ENCODE assay signal across 15 cellular contexts in the genomic region with DNA sequence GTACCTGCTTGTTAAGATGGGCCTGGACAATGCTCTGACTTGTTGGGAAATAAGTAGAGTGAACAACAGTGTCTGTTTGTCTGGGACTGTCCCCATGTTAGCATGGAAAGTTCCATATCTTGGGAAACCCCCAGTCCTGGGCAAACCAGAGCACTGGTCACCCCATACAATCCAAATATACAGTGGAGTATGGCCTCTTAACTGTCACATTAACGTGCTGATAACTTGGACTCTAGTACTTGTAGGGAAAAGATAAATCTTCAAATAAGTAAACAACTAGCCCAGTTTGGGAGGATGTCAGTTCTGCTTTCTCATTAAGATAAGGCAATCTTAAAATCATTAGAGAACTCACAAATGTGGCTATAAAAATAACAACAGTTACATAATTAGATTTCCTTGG. TPM values are rescaled to one million over a fixed set of nuclear protein-coding genes. Genes with fewer than 3 reads are reported as not detected.
DNase-seq lines count a peak whose midpoint lies in the region; ATAC-seq and TF ChIP-seq lines count a peak whose summit lies in the region.
"Had no signal": no experiment of that assay in that cellular context is flagged by ENCODE, and none has a peak within 500 bp of the region (broad histone marks: within the 10 kb centered on the region; RNA-seq: fewer than 3 reads in every experiment).

No MANE protein-coding gene starts in this region.

- H3K36me3 ChIP-seq in MM.1S (replicated peaks; ENCODE audit: insufficient read depth, low read length) (no peaks in the 10 kb centered on the region), prostate gland (no peaks in the 10 kb centered on the region)

- H3K9ac ChIP-seq in MM.1S (ENCODE audit: low read length), result no peak overlapping the region

- no peaks in the 10 kb centered on the region for H3K9me2 ChIP-seq in MM.1S (replicated peaks; ENCODE audit: insufficient read depth, low read length)

- H3K9me3 ChIP-seq in MM.1S (replicated peaks; ENCODE audit: insufficient read depth, low read length), result no peaks in the 10 kb centered on the region
- no peaks in the 10 kb centered on the region for H3K9me3 ChIP-seq in prostate gland
- H3K9me3 ChIP-seq: body of pancreas, Caco-2 had no signal

- H3K4me3 ChIP-seq in MM.1S (ENCODE audit: low read length) (no peak overlapping the region), prostate gland (no peak overlapping the region)
- H3K4me3 ChIP-seq: body of pancreas, GM23338 had no signal

- peak overlapping the region; percentile 51 for H3K4me2 ChIP-seq in MM.1S (ENCODE audit: low read depth, low read length)
- H3K4me2 ChIP-seq: GM23338 had no signal

- H3K79me2 ChIP-seq in MM.1S (ENCODE audit: low read length), result no peaks in the 10 kb centered on the region

- peak overlapping the region; percentile 73 for H3K4me3 Mint-ChIP-seq in T-helper 2 cell treated with Interferon-gamma antibody and Interleukin-4, amounts not matched to agents 5 μg/mL and 100 μg/mL, for 36 hours
- H3K4me3 Mint-ChIP-seq in activated T-helper 17 cell treated with anti-CD3 and anti-CD28 coated beads, Interleukin-2, amount 50 U/mL, for 72 hours, result peak overlapping the region; percentile 75
- H3K4me3 Mint-ChIP-seq in natural killer cell treated with Interleukin-12 subunit alpha and Interleukin-12 subunit beta and Interleukin-15 and Interleukin-18, amount 100 ng/mL, for 72 hours, result peak overlapping the region; percentile 84
- H3K4me3 Mint-ChIP-seq: GM23338 had no signal

- peak overlapping the region; percentile 40; the same call in 1 of the 2 replicates for H2AFZ ChIP-seq in MM.1S (ENCODE audit: low read length)
- H2AFZ ChIP-seq: GM23338 had no signal

- intact Hi-C loops in prostate gland (cut with DNase I), result no loop called here

- peaks cover 8% of the 10 kb centered on the region for H3K36me3 Mint-ChIP-seq in T-helper 2 cell treated with Interferon-gamma antibody and Interleukin-4, amounts not matched to agents 5 μg/mL and 100 μg/mL, for 36 hours (ENCODE audit: low read depth)
- no peaks in the 10 kb centered on the region for H3K36me3 Mint-ChIP-seq in activated T-helper 17 cell treated with anti-CD3 and anti-CD28 coated beads, Interleukin-2, amount 50 U/mL, for 72 hours (ENCODE audit: low read depth)
- H3K36me3 Mint-ChIP-seq in natural killer cell treated with Interleukin-12 subunit alpha and Interleukin-12 subunit beta and Interleukin-15 and Interleukin-18, amount 100 ng/mL, for 72 hours, result no peaks in the 10 kb centered on the region

- H3K4me1 ChIP-seq in MM.1S (ENCODE audit: low read length) (peaks cover 40% of the 10 kb centered on the region), prostate gland (replicated peaks) (peaks cover 4% of the 10 kb centered on the region)
- H3K4me1 ChIP-seq: Caco-2 had no signal

- H3K27ac ChIP-seq in MM.1S (ENCODE audit: low read length) (0 out of 2 replicates have a peak overlapping the region, but pooled peaks have one; percentile 9), prostate gland (no peak overlapping the region)
- H3K27ac ChIP-seq: body of pancreas had no signal

- TF ChIP-seq CTCF in MM.1S (IDR thresholded peaks at IDR 0.05; ENCODE audit: low read length), result no peak
- no peak for TF ChIP-seq CTCF in prostate gland (IDR thresholded peaks at IDR 0.05)

- H3F3A ChIP-seq in MM.1S (ENCODE audit: insufficient read depth, low read length), result peaks cover 13% of the 10 kb centered on the region

- no peaks in the 10 kb centered on the region for H4K20me1 ChIP-seq in MM.1S (ENCODE audit: insufficient read depth, low read length)

- WGBS in prostate gland, result 7% methylated on average over 1 of the region's 1 CpG

- peak; percentile 66 for ATAC-seq in activated T-helper 17 cell treated with anti-CD3 and anti-CD28 coated beads, Interleukin-2, amount 50 U/mL, for 72 hours (replicated peaks)
- peak; percentile 34 to 75 for ATAC-seq in natural killer cell treated with Interleukin-12 subunit alpha and Interleukin-12 subunit beta and Interleukin-15 and Interleukin-18, amount 100 ng/mL, for 72 hours
- ATAC-seq in HG03521 (IDR thresholded peaks at IDR 0.05; ENCODE audit: unreplicated experiment), result no peak
- ATAC-seq: body of pancreas, GM23338 had no signal

- H3K27me3 Mint-ChIP-seq in T-helper 2 cell treated with Interferon-gamma antibody and Interleukin-4, amounts not matched to agents 5 μg/mL and 100 μg/mL, for 36 hours (ENCODE audit: low read depth), result no peaks in the 10 kb centered on the region
- no peaks in the 10 kb centered on the region for H3K27me3 Mint-ChIP-seq in activated T-helper 17 cell treated with anti-CD3 and anti-CD28 coated beads, Interleukin-2, amount 50 U/mL, for 72 hours
- H3K27me3 Mint-ChIP-seq in natural killer cell treated with Interleukin-12 subunit alpha and Interleukin-12 subunit beta and Interleukin-15 and Interleukin-18, amount 100 ng/mL, for 72 hours, result no peaks in the 10 kb centered on the region

- DNase-seq in T-helper 2 cell treated with Interferon-gamma antibody and Interleukin-4, amounts not matched to agents 5 μg/mL and 100 μg/mL, for 36 hours (ENCODE audit: low spot score), result no peak
- no peak for DNase-seq in T-helper 2 cell
- DNase-seq in MM.1S, result no peak
- peak; percentile 72 for DNase-seq in natural killer cell treated with Interleukin-12 subunit alpha and Interleukin-12 subunit beta and Interleukin-15 and Interleukin-18, amount 100 ng/mL, for 72 hours (ENCODE audit: low spot score)
- no peak for DNase-seq in prostate gland (ENCODE audit: low spot score)
- no peak for DNase-seq in NCI-H187 treated with DMSO at 0.1 percent for 48 hours (lab: John Stamatoyannopoulos, UW)
- DNase-seq: body of pancreas, Caco-2, Karpas-422, NCI-H1930, NCI-H774, SHP77 treated with DMSO at 0.1 percent for 48 hours had no signal

- peak overlapping the region; percentile 93 for H3K27ac Mint-ChIP-seq in T-helper 2 cell treated with Interferon-gamma antibody and Interleukin-4, amounts not matched to agents 5 μg/mL and 100 μg/mL, for 36 hours
- H3K27ac Mint-ChIP-seq in activated T-helper 17 cell treated with anti-CD3 and anti-CD28 coated beads, Interleukin-2, amount 50 U/mL, for 72 hours, result peak overlapping the region; percentile 93
- H3K27ac Mint-ChIP-seq in natural killer cell treated with Interleukin-12 subunit alpha and Interleukin-12 subunit beta and Interleukin-15 and Interleukin-18, amount 100 ng/mL, for 72 hours, result peak overlapping the region; percentile 94 to 98
- H3K27ac Mint-ChIP-seq: GM23338 had no signal

- no peak for TF ChIP-seq POLR2A in prostate gland (IDR thresholded peaks at IDR 0.05)

- no peaks in the 10 kb centered on the region for H3K27me3 ChIP-seq in MM.1S (replicated peaks; ENCODE audit: insufficient read depth, low read length)
- no peaks in the 10 kb centered on the region for H3K27me3 ChIP-seq in prostate gland (replicated peaks; ENCODE audit: insufficient read depth)
- H3K27me3 ChIP-seq: body of pancreas had no signal

- peaks cover 63% of the 10 kb centered on the region for H3K4me1 Mint-ChIP-seq in T-helper 2 cell treated with Interferon-gamma antibody and Interleukin-4, amounts not matched to agents 5 μg/mL and 100 μg/mL, for 36 hours (ENCODE audit: low read depth)
- H3K4me1 Mint-ChIP-seq in activated T-helper 17 cell treated with anti-CD3 and anti-CD28 coated beads, Interleukin-2, amount 50 U/mL, for 72 hours, result peaks cover 45% of the 10 kb centered on the region
- H3K4me1 Mint-ChIP-seq in natural killer cell treated with Interleukin-12 subunit alpha and Interleukin-12 subunit beta and Interleukin-15 and Interleukin-18, amount 100 ng/mL, for 72 hours (ENCODE audit: low read depth in 2 of 2), result peaks cover 46 to 58% of the 10 kb centered on the region in 2 donors
- H3K4me1 Mint-ChIP-seq: GM23338 had no signal

- H3K9me3 Mint-ChIP-seq in T-helper 2 cell treated with Interferon-gamma antibody and Interleukin-4, amounts not matched to agents 5 μg/mL and 100 μg/mL, for 36 hours, result no peaks in the 10 kb centered on the region
- no peaks in the 10 kb centered on the region for H3K9me3 Mint-ChIP-seq in activated T-helper 17 cell treated with anti-CD3 and anti-CD28 coated beads, Interleukin-2, amount 50 U/mL, for 72 hours
- no peaks in the 10 kb centered on the region for H3K9me3 Mint-ChIP-seq in natural killer cell treated with Interleukin-12 subunit alpha and Interleukin-12 subunit beta and Interleukin-15 and Interleukin-18, amount 100 ng/mL, for 72 hours
- H3K9me3 Mint-ChIP-seq: GM23338 had no signal

RNA-seq across cellular contexts. Expression of gene JAK2, which starts 47.6 kb away (rescaled TPM):
- 10 to 100 TPM; 17.3 to 24.6 TPM for total RNA-seq in activated T-helper 17 cell treated with anti-CD3 and anti-CD28 coated beads, Interleukin-2, amount 50 U/mL, for 72 hours
- total RNA-seq in natural killer cell treated with Interleukin-12 subunit alpha and Interleukin-12 subunit beta and Interleukin-15 and Interleukin-18, amount 100 ng/mL, for 72 hours, result 10 to 100 TPM; 34.6 to 35.9 TPM
- 10 to 100 TPM in 1 of 2 donors, 1 to 10 TPM in 1; 8.6 to 13.9 TPM for total RNA-seq in prostate gland
